Comparison of ENCODE assay signal across 9 cellular contexts in the genomic region with DNA sequence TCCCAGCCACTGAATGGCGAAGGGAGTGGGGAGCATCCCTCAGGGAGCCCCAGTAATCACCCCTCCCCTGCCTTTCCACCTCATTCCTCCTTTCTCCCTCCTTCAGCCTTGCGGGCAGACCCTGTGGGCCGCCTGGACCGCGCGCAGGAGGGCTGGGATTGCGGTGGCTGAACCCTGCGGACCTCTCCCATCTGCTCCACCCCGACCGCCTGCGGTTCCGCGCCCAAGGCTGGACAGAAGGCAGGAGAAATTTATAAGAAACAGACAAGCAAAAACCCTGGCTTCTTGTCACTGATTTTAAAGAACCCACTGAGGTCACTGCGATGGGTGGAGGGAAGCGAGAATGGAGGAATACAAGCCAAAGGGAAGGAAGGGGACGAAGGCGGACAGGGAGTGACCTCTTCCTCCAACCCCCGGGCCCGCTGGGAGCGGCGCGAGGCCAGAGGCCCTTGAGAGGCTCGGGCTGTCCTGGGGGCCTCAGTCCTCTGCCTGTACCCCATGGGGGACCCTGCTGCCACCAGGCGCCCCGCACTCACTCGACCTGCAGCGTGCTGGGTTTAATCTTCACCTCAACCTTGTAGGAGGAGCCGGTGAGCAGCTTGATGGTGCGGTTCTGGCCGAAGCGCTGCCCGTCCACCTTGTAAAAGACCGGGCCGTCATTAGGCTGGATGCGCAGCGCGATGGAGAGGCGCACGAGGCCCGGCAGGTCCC. TPM values are rescaled to one million over a fixed set of nuclear protein-coding genes. Genes with fewer than 3 reads are reported as not detected.
DNase-seq lines count a peak whose midpoint lies in the region; ATAC-seq, FAIRE-seq and TF ChIP-seq lines count a peak whose summit lies in the region.
"Had no signal": no experiment of that assay in that cellular context is flagged by ENCODE, and none has a peak within 500 bp of the region (broad histone marks: within the 10 kb centered on the region; RNA-seq: fewer than 3 reads in every experiment).

No MANE protein-coding gene starts in this region.

- H3K4me1 Mint-ChIP-seq in H9 = peaks cover 13 to 14% of the 10 kb centered on the region in 2 experiments

- no CpG with 5 or more reads among the region's 40 CpGs for WGBS in H9 (ENCODE audit: extremely low coverage, insufficient read length, low lambda C conversion rate)

- H3K9ac ChIP-seq in H9 (ENCODE audit: extremely low read depth, insufficient read length, low read length) = no peak overlapping the region

- no peak overlapping the region for H2BK20ac ChIP-seq in H9 (ENCODE audit: low read depth, low read length, poor library complexity, severe bottlenecking)

- no peaks in the 10 kb centered on the region; a peak in 1 of 7 replicates for H3K36me3 Mint-ChIP-seq in H9 (ENCODE audit: insufficient read depth in 1 of 3, low read depth in 3 of 3)

- H3K4me3 Mint-ChIP-seq in H9 = peak overlapping the region; percentile 69 to 89

- H3K23me2 ChIP-seq in H9 (ENCODE audit: insufficient read length, low read depth, low read length, poor library complexity, severe bottlenecking) = peaks cover 10% of the 10 kb centered on the region

- H3T11ph ChIP-seq in H9 (ENCODE audit: low read length) = no peak overlapping the region

- no peak overlapping the region for H2BK15ac ChIP-seq in H9 (ENCODE audit: low read depth, low read length)

- H3K23ac ChIP-seq in H9 (ENCODE audit: insufficient read length, low read depth, low read length) = no peak overlapping the region

- no peaks in the 10 kb centered on the region for H3K9me3 ChIP-seq in H9 (ENCODE audit: control insufficient read depth, low read depth, low read length)

- H3K27ac ChIP-seq in H9 (ENCODE audit: insufficient read length, low read depth, low read length) (no peak overlapping the region), VCaP (peak overlapping the region; percentile 47)

- no peaks in the 10 kb centered on the region for H4K20me1 ChIP-seq in H9 (ENCODE audit: control insufficient read depth, insufficient read depth, insufficient read length)

- H3K79me2 ChIP-seq in H9 (ENCODE audit: insufficient read depth, low read length) = no peaks in the 10 kb centered on the region

- no peak for TF ChIP-seq CTCF in H9 (conservative IDR thresholded peaks at IDR 0.05)
- TF ChIP-seq CTCF in VCaP (conservative IDR thresholded peaks at IDR 0.05) = no peak
- TF ChIP-seq CTCF in omental fat pad (IDR thresholded peaks at IDR 0.05) = no peak
- no peak for TF ChIP-seq CTCF in D721Med (IDR thresholded peaks at IDR 0.05; ENCODE audit: insufficient read depth, missing control alignments)

- H2BK12ac ChIP-seq in H9 (ENCODE audit: insufficient read length, low read depth, low read length) = no peak overlapping the region

- peaks cover 0 to 2% of the 10 kb centered on the region in 2 experiments; a peak in 1 of 5 replicates for H3K9me3 Mint-ChIP-seq in H9

- ATAC-seq in omental fat pad (ENCODE audit: low FRiP score) = peak; percentile 33

- H2AK5ac ChIP-seq in H9 (ENCODE audit: insufficient read length, low read length) = no peak overlapping the region

- no peak overlapping the region; a peak in 1 of 7 replicates for H3K27ac Mint-ChIP-seq in H9

- no peak overlapping the region for H4K5ac ChIP-seq in H9 (ENCODE audit: insufficient read length, low read depth, low read length)

- peaks cover 17% of the 10 kb centered on the region; the same call in 1 of the 2 replicates for H3K27me3 ChIP-seq in H9 (ENCODE audit: insufficient read depth, low read length)

- H4K91ac ChIP-seq in H9 (ENCODE audit: insufficient read length, low read depth, low read length) = no peak overlapping the region

- H4K8ac ChIP-seq in H9 (replicated peaks; ENCODE audit: insufficient read length, low read depth, low read length) = no peak overlapping the region

- H3K27me3 Mint-ChIP-seq in H9 (ENCODE audit: low read depth) = peaks cover 76% of the 10 kb centered on the region

- H3K18ac ChIP-seq in H9 (ENCODE audit: insufficient read length, low read depth, low read length) = no peak overlapping the region

- no peak overlapping the region for H2AFZ ChIP-seq in H9 (ENCODE audit: low read length)

- peak overlapping the region; percentile 74 for H3K4me2 ChIP-seq in H9 (ENCODE audit: insufficient read depth, insufficient read length, low read length)

- H3K4ac ChIP-seq in H9 (ENCODE audit: low read depth, low read length) = no peak overlapping the region

- H2BK120ac ChIP-seq in H9 (ENCODE audit: low read depth, low read length, poor library complexity, severe bottlenecking) = no peak overlapping the region

- no peak overlapping the region for H3K56ac ChIP-seq in H9 (ENCODE audit: insufficient read length, low read depth, low read length)

- no peak for FAIRE-seq in D721Med (lab: Jason Lieb, UNC)

- H3K79me1 ChIP-seq in H9 (ENCODE audit: insufficient read depth, low read depth, low read length, poor library complexity, severe bottlenecking) = no peaks in the 10 kb centered on the region

- no peak overlapping the region for H2BK5ac ChIP-seq in H9 (ENCODE audit: insufficient read length, low read length)

- DNase-seq in H9 (peak; percentile 30), glomerular visceral epithelial cell (ENCODE audit: extremely low spot score) (peak; percentile 3), omental fat pad (ENCODE audit: low spot score) (no peak), D721Med (ENCODE audit: insufficient read length, low spot score) (no peak), NCI-H1694 (lab: John Stamatoyannopoulos, UW) (no peak), NCI-H1105 (lab: John Stamatoyannopoulos, UW) (no peak)
- DNase-seq in activated naive CD4-positive, alpha-beta T cell treated with Interleukin-2 at 50 U/mL for 16 hours = no peak

- H3K4me1 ChIP-seq in H9 (ENCODE audit: insufficient read depth, low read length) = no peaks in the 10 kb centered on the region; the same call in 1 of the 2 replicates

- H3K14ac ChIP-seq in H9 (ENCODE audit: insufficient read depth, low read length) = no peak overlapping the region; the same call in 1 of the 2 replicates

RNA-seq across cellular contexts. Expression of gene CNRIP1, which starts 0.9 kb away (rescaled TPM):
- total RNA-seq in H9 (2021) (0.50 and 0.70 TPM in 2 replicates), omental fat pad (10 to 100 TPM; 40.8 to 67.9 (median 49.4) TPM)
- total RNA-seq: T-helper 1 cell treated with Interleukin-12 subunit alpha and Interleukin-12 subunit beta and Interleukin-4 antibody, amounts not matched to agents 30 ng/mL and 1 ng/mL, for 36 hours had no signal

RNA-seq across cellular contexts. Expression of gene PLEK, which starts 46.2 kb away (rescaled TPM):
- total RNA-seq in H9 (2021) (not detected in 2 replicates), omental fat pad (10 to 100 TPM; 16.9 to 55.1 (median 31.9) TPM)

Comparison
In these comparisons a context has a peak if more than half of its experiments do, and no peak if none do; other contexts are left out.
1. DNase-seq: peak in H9 (single experiment) and glomerular visceral epithelial cell (single experiment); none in omental fat pad (single experiment), D721Med (single experiment), NCI-H1694 (single experiment), NCI-H1105 (single experiment) and activated naive CD4-positive, alpha-beta T cell treated with Interleukin-2 at 50 U/mL for 16 hours (single experiment).
2. RNA of gene CNRIP1, which starts 0.9 kb away (total RNA-seq): 40.8 to 67.9 TPM in omental fat pad; 0.50 to 0.70 TPM in H9; every median in the first group is over 10 times any median in the second.
3. RNA of gene PLEK, which starts 46.2 kb away (total RNA-seq): 16.9 to 55.1 TPM in omental fat pad; not detected in H9; every median in the first group is over 10 times any median in the second.